Comparison of ENCODE assay signal across 9 cellular contexts in genomic region chr6:30725713-30726505, GRCh38. TPM values are rescaled to one million over a fixed set of nuclear protein-coding genes. Genes with fewer than 3 reads are reported as not detected.
A peak's percentile ranks its signal among the peaks of the same experiment; 100 is the strongest.
DNase-seq lines count a peak whose midpoint lies in the region; ATAC-seq and TF ChIP-seq lines count a peak whose summit lies in the region.
"Had no signal": no experiment of that assay in that cellular context is flagged by ENCODE, and none has a peak within 500 bp of the region (broad histone marks: within the 10 kb centered on the region; RNA-seq: fewer than 3 reads in every experiment).

No MANE protein-coding gene starts in this region.

- H3K79me2 ChIP-seq in PC-9 (ENCODE audit: low read depth), result peaks cover 47% of the 10 kb centered on the region

- H3K36me3 ChIP-seq in PC-9 (ENCODE audit: low read depth), result peaks cover 46% of the 10 kb centered on the region

- peak overlapping the region; percentile 25; the same call in 1 of the 2 replicates for H3K27ac ChIP-seq in PC-9

- ATAC-seq in effector memory CD8-positive, alpha-beta T cell (replicated peaks), result no peak
- peak; percentile 30 for ATAC-seq in stimulated activated naive CD8-positive, alpha-beta T cell treated with anti-CD3 and anti-CD28 coated beads, Interleukin-15, amount 100 ng/mL, for 72 hours
- ATAC-seq in GM18519 (IDR thresholded peaks at IDR 0.05; ENCODE audit: low FRiP score, unreplicated experiment), result no peak

- POLR2A ChIA-PET in PC-9 (lab: Charles Lee; ENCODE audit: unreplicated experiment), result interaction anchor here (0.6 to 1.3 kb wide), 4 partner anchors 9 to 392 kb away, joined by 4 to 24 read pairs (median 10); no protein-coding TSS in a partner anchor

- H3F3A ChIP-seq in PC-9 (ENCODE audit: insufficient read depth, low read depth), result peaks cover 89% of the 10 kb centered on the region

- no peak for DNase-seq in activated naive CD4-positive, alpha-beta T cell treated with anti-CD3 and anti-CD28 coated beads, Interleukin-2, amount 10 ng/mL, durations not matched to agents 7 days and 5 days
- DNase-seq in activated naive CD4-positive, alpha-beta T cell treated with Interleukin-2 at 50 U/mL for 16 hours, result no peak
- no peak for DNase-seq in PC-9
- no peak for DNase-seq in effector memory CD8-positive, alpha-beta T cell
- no peak for DNase-seq in stimulated activated naive CD8-positive, alpha-beta T cell treated with anti-CD3 and anti-CD28 coated beads, Interleukin-15, amount 100 ng/mL, for 72 hours
- DNase-seq in activated CD4-positive, alpha-beta T cell treated with anti-CD3 and anti-CD28 coated beads, Interleukin-2, amount 10 ng/mL, durations not matched to agents 24 days and 14 days, result no peak
- DNase-seq in retina, result no peak

- H3K9me3 Mint-ChIP-seq in activated naive CD4-positive, alpha-beta T cell treated with anti-CD3 and anti-CD28 coated beads, Interleukin-2, amount 10 ng/mL, durations not matched to agents 7 days and 5 days, result no peaks in the 10 kb centered on the region
- H3K9me3 Mint-ChIP-seq in effector memory CD8-positive, alpha-beta T cell, result no peaks in the 10 kb centered on the region
- H3K9me3 Mint-ChIP-seq in stimulated activated naive CD8-positive, alpha-beta T cell treated with anti-CD3 and anti-CD28 coated beads, Interleukin-15, amount 100 ng/mL, for 72 hours, result no peaks in the 10 kb centered on the region
- H3K9me3 Mint-ChIP-seq in activated CD4-positive, alpha-beta T cell treated with anti-CD3 and anti-CD28 coated beads, Interleukin-2, amount 10 ng/mL, durations not matched to agents 24 days and 14 days, result no peaks in the 10 kb centered on the region

- H4K20me1 ChIP-seq in PC-9 (ENCODE audit: insufficient read depth), result peaks cover 50% of the 10 kb centered on the region

- no peaks in the 10 kb centered on the region for H3K9me3 ChIP-seq in PC-9 (ENCODE audit: insufficient read depth, low read depth)
- H3K9me3 ChIP-seq: right atrium auricular region had no signal

- H3K9me2 ChIP-seq in PC-9 (ENCODE audit: insufficient read depth), result no peaks in the 10 kb centered on the region

- peaks cover 13% of the 10 kb centered on the region; the same call in 1 of the 2 replicates for H3K4me1 ChIP-seq in PC-9 (replicated peaks; ENCODE audit: insufficient read depth)

- CTCF ChIA-PET in activated naive CD4-positive, alpha-beta T cell treated with anti-CD3 and anti-CD28 coated beads, Interleukin-2, amount 10 ng/mL, durations not matched to agents 7 days and 5 days (lab: Charles Lee), result interaction anchor here (0.8 to 12.3 kb wide), 2 partner anchors 46 to 103 kb away, joined by 3 to 285 read pairs; no protein-coding TSS in a partner anchor
- CTCF ChIA-PET in PC-9 (lab: Charles Lee), result interaction anchor here (1.1 kb wide), 1 partner anchor 44 kb away, joined by 5 read pairs; no protein-coding TSS in a partner anchor

- no peaks in the 10 kb centered on the region for H3K27me3 Mint-ChIP-seq in activated naive CD4-positive, alpha-beta T cell treated with anti-CD3 and anti-CD28 coated beads, Interleukin-2, amount 10 ng/mL, durations not matched to agents 7 days and 5 days
- no peaks in the 10 kb centered on the region for H3K27me3 Mint-ChIP-seq in effector memory CD8-positive, alpha-beta T cell
- no peaks in the 10 kb centered on the region for H3K27me3 Mint-ChIP-seq in stimulated activated naive CD8-positive, alpha-beta T cell treated with anti-CD3 and anti-CD28 coated beads, Interleukin-15, amount 100 ng/mL, for 72 hours
- H3K27me3 Mint-ChIP-seq in activated CD4-positive, alpha-beta T cell treated with anti-CD3 and anti-CD28 coated beads, Interleukin-2, amount 10 ng/mL, durations not matched to agents 24 days and 14 days, result no peaks in the 10 kb centered on the region

- H3K4me2 ChIP-seq in PC-9, result no peak overlapping the region

- no TSS peak for BruUV-seq in PC-9 (replicated peaks; lab: Mats Ljungman, UMichigan)

- intact Hi-C loops in PC-9 (cut with micrococcal nuclease; ENCODE audit: unreplicated experiment), result no loop called here
- intact Hi-C loops in activated CD4-positive, alpha-beta T cell treated with anti-CD3 and anti-CD28 coated beads, Interleukin-2, amount 10 ng/mL, durations not matched to agents 24 days and 14 days (cut with micrococcal nuclease), result loop anchor here (10.0 kb wide), 1 partner anchor 359 kb away; no protein-coding TSS in a partner anchor

- H3K27me3 ChIP-seq in PC-9 (ENCODE audit: insufficient read depth, low read depth), result no peaks in the 10 kb centered on the region
- H3K27me3 ChIP-seq: right atrium auricular region had no signal

- peaks cover 60% of the 10 kb centered on the region for H3K4me1 Mint-ChIP-seq in activated naive CD4-positive, alpha-beta T cell treated with anti-CD3 and anti-CD28 coated beads, Interleukin-2, amount 10 ng/mL, durations not matched to agents 7 days and 5 days
- peaks cover 36 to 37% of the 10 kb centered on the region in 2 donors for H3K4me1 Mint-ChIP-seq in effector memory CD8-positive, alpha-beta T cell (ENCODE audit: low read depth in 2 of 2)
- peaks cover 62% of the 10 kb centered on the region for H3K4me1 Mint-ChIP-seq in stimulated activated naive CD8-positive, alpha-beta T cell treated with anti-CD3 and anti-CD28 coated beads, Interleukin-15, amount 100 ng/mL, for 72 hours
- H3K4me1 Mint-ChIP-seq in activated CD4-positive, alpha-beta T cell treated with anti-CD3 and anti-CD28 coated beads, Interleukin-2, amount 10 ng/mL, durations not matched to agents 24 days and 14 days, result peaks cover 43% of the 10 kb centered on the region

- no peak overlapping the region for H2AFZ ChIP-seq in PC-9

- H3K4me3 ChIP-seq in PC-9, result no peak overlapping the region
- H3K4me3 ChIP-seq: right atrium auricular region had no signal

- peak overlapping the region; percentile 45 for H3K27ac Mint-ChIP-seq in activated naive CD4-positive, alpha-beta T cell treated with anti-CD3 and anti-CD28 coated beads, Interleukin-2, amount 10 ng/mL, durations not matched to agents 7 days and 5 days
- H3K27ac Mint-ChIP-seq in effector memory CD8-positive, alpha-beta T cell, result peak overlapping the region; percentile 46 to 67
- no peak overlapping the region for H3K27ac Mint-ChIP-seq in stimulated activated naive CD8-positive, alpha-beta T cell treated with anti-CD3 and anti-CD28 coated beads, Interleukin-15, amount 100 ng/mL, for 72 hours
- no peak overlapping the region for H3K27ac Mint-ChIP-seq in activated CD4-positive, alpha-beta T cell treated with anti-CD3 and anti-CD28 coated beads, Interleukin-2, amount 10 ng/mL, durations not matched to agents 24 days and 14 days

- TF ChIP-seq CTCF in PC-9 (conservative IDR thresholded peaks at IDR 0.05), result no peak

- no peak overlapping the region for H3K4me3 Mint-ChIP-seq in activated naive CD4-positive, alpha-beta T cell treated with anti-CD3 and anti-CD28 coated beads, Interleukin-2, amount 10 ng/mL, durations not matched to agents 7 days and 5 days
- H3K4me3 Mint-ChIP-seq in effector memory CD8-positive, alpha-beta T cell, result no peak overlapping the region
- H3K4me3 Mint-ChIP-seq in stimulated activated naive CD8-positive, alpha-beta T cell treated with anti-CD3 and anti-CD28 coated beads, Interleukin-15, amount 100 ng/mL, for 72 hours, result no peak overlapping the region
- H3K4me3 Mint-ChIP-seq in activated CD4-positive, alpha-beta T cell treated with anti-CD3 and anti-CD28 coated beads, Interleukin-2, amount 10 ng/mL, durations not matched to agents 24 days and 14 days, result no peak overlapping the region

- peaks cover 79% of the 10 kb centered on the region for H3K36me3 Mint-ChIP-seq in activated naive CD4-positive, alpha-beta T cell treated with anti-CD3 and anti-CD28 coated beads, Interleukin-2, amount 10 ng/mL, durations not matched to agents 7 days and 5 days
- H3K36me3 Mint-ChIP-seq in effector memory CD8-positive, alpha-beta T cell (ENCODE audit: insufficient read depth), result peaks cover 77% of the 10 kb centered on the region
- H3K36me3 Mint-ChIP-seq in activated CD4-positive, alpha-beta T cell treated with anti-CD3 and anti-CD28 coated beads, Interleukin-2, amount 10 ng/mL, durations not matched to agents 24 days and 14 days (ENCODE audit: low read depth), result peaks cover 80% of the 10 kb centered on the region

RNA-seq across cellular contexts. Expression of gene TUBB, which starts 5.8 kb away (rescaled TPM):
- 697 and 901 TPM in 2 replicates for total RNA-seq in PC-9 (2021)
- 1,084 and 1,089 TPM in 2 replicates for total RNA-seq in activated CD4-positive, alpha-beta T cell treated with anti-CD3 and anti-CD28 coated beads, Interleukin-2, amount 10 ng/mL, durations not matched to agents 24 days and 14 days

RNA-seq across cellular contexts. Expression of gene MDC1, which starts 8.8 kb away (rescaled TPM):
- 72.9 and 81.6 TPM in 2 replicates for total RNA-seq in PC-9 (2021)
- 93.9 and 97.2 TPM in 2 replicates for total RNA-seq in activated CD4-positive, alpha-beta T cell treated with anti-CD3 and anti-CD28 coated beads, Interleukin-2, amount 10 ng/mL, durations not matched to agents 24 days and 14 days

RNA-seq across cellular contexts. Expression of gene FLOT1, which starts 16.6 kb away (rescaled TPM):
- 225 and 234 TPM in 2 replicates for total RNA-seq in PC-9 (2021)
- 239 and 260 TPM in 2 replicates for total RNA-seq in activated CD4-positive, alpha-beta T cell treated with anti-CD3 and anti-CD28 coated beads, Interleukin-2, amount 10 ng/mL, durations not matched to agents 24 days and 14 days

RNA-seq across cellular contexts. Expression of gene IER3, which starts 18.4 kb away (rescaled TPM):
- total RNA-seq in PC-9 (2021), result 107 and 117 TPM in 2 replicates
- total RNA-seq in activated CD4-positive, alpha-beta T cell treated with anti-CD3 and anti-CD28 coated beads, Interleukin-2, amount 10 ng/mL, durations not matched to agents 24 days and 14 days, result 512 and 516 TPM in 2 replicates

RNA-seq across cellular contexts. Expression of gene NRM, which starts 35.1 kb away (rescaled TPM):
- total RNA-seq in PC-9 (2021), result 25.8 and 38.3 TPM in 2 replicates
- total RNA-seq in activated CD4-positive, alpha-beta T cell treated with anti-CD3 and anti-CD28 coated beads, Interleukin-2, amount 10 ng/mL, durations not matched to agents 24 days and 14 days, result 20.2 and 20.5 TPM in 2 replicates

Comparison
In these comparisons a context has a peak if more than half of its experiments do, and no peak if none do; other contexts are left out.
1. H3K27ac Mint-ChIP-seq: peak in activated naive CD4-positive, alpha-beta T cell treated with anti-CD3 and anti-CD28 coated beads, Interleukin-2, amount 10 ng/mL, durations not matched to agents 7 days and 5 days (single experiment) and effector memory CD8-positive, alpha-beta T cell (2 of 2); none in stimulated activated naive CD8-positive, alpha-beta T cell treated with anti-CD3 and anti-CD28 coated beads, Interleukin-15, amount 100 ng/mL, for 72 hours (0 of 2) and activated CD4-positive, alpha-beta T cell treated with anti-CD3 and anti-CD28 coated beads, Interleukin-2, amount 10 ng/mL, durations not matched to agents 24 days and 14 days (single experiment).